Comparison of ENCODE assay signal across 8 cellular contexts in the genomic region with DNA sequence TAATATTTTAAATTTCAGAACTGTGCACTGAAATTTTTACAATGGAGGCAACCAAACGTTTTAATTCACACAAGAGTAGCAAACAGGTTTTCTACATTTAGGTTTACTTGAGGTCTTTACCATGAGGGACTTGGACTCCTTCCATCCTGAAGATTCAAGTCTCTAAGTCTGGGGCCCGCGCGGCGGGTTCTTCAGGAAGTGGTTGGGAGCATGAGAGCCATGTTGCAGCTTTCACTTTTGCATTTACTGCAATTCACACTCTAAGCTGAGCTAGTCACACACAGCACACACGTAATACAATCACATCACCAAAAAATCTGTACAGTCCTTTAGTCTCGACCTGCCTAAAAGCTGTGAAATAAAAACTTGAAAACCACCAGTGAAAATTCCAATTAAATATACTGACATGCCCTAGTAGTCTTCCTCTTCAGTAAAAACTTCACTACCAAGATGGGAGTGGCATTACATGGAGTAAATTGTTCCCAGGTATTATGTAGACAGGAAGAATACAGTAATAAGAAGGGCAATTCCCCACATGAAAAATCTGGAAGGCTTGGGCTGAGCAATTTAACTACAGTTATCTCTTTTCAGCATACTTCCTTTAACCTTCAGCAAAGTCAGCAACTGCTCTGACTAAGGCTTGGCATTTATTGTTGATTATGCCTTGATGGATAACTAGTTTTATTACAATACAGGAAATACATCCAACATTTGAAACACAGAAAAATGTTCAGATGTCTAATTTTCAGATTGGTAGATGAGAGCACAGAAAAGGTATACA.
A peak's percentile ranks its signal among the peaks of the same experiment; 100 is the strongest.
DNase-seq lines count a peak whose midpoint lies in the region; ATAC-seq and TF ChIP-seq lines count a peak whose summit lies in the region.

No MANE protein-coding gene starts in this region.

- WGBS in heart right ventricle, 2 donors = 32 to 55% methylated on average over 7 of the region's 7 CpGs

- no peaks in the 10 kb centered on the region for H3K36me3 Mint-ChIP-seq in glutamatergic neuron (ENCODE audit: unreplicated experiment)

- no peak overlapping the region for H3K4me3 Mint-ChIP-seq in glutamatergic neuron (ENCODE audit: unreplicated experiment)

- peaks cover 2% of the 10 kb centered on the region for H3K9me3 Mint-ChIP-seq in glutamatergic neuron (ENCODE audit: unreplicated experiment)

- H3K4me3 ChIP-seq in AG04449 (ENCODE audit: low read depth, low read length) (peak overlapping the region; percentile 65), heart right ventricle (peak overlapping the region in 6 of 10 donors; percentile 46 to 58 (median 52))

- DNase-seq in AG04449 (ENCODE audit: low read depth, low spot score) (no peak), GM20000 (ENCODE audit: low spot score) (peak; percentile 24), NCI-H226 (peak; percentile 44), heart right ventricle (peak; percentile 7 to 9), glutamatergic neuron (no peak)
- DNase-seq in activated naive CD4-positive, alpha-beta T cell treated with Interleukin-2 at 50 U/mL for 16 hours = peak; percentile 56
- peak; percentile 68 for DNase-seq in stimulated activated CD8-positive, alpha-beta memory T cell treated with anti-CD3 and anti-CD28 coated beads, Interleukin-4, amount 100 ng/mL, for 48 hours

- CTCF ChIA-PET in AG04449 (lab: Yijun Ruan, JAX) = no interaction called here

- TF ChIP-seq CTCF in AG04449 (IDR thresholded peaks at IDR 0.05; ENCODE audit: insufficient read depth, low read length, missing control alignments) (no peak), GM20000 (IDR thresholded peaks at IDR 0.05; ENCODE audit: extremely low read depth, missing control alignments) (no peak), heart right ventricle (IDR thresholded peaks at IDR 0.05) (no peak), glutamatergic neuron (IDR thresholded peaks at IDR 0.05; ENCODE audit: partially characterized antibody, unreplicated experiment) (no peak)

- no peaks in the 10 kb centered on the region for H3K36me3 ChIP-seq in heart right ventricle

- POLR2A ChIA-PET in AG04449 (lab: Yijun Ruan, JAX) = interaction anchor here (0.7 to 3.7 kb wide), 10 partner anchors 10 to 292 kb away, joined by 3 to 27 read pairs (median 4); no protein-coding TSS in a partner anchor

- peaks cover 0 to 67% (median 0%) of the 10 kb centered on the region in 7 donors for H3K27me3 ChIP-seq in heart right ventricle

- peak overlapping the region in 7 of 10 donors; percentile 58 to 82 (median 74) for H3K27ac ChIP-seq in heart right ventricle

- H3K4me1 Mint-ChIP-seq in glutamatergic neuron (ENCODE audit: low read depth, unreplicated experiment) = peaks cover 3% of the 10 kb centered on the region

- H3K9me3 ChIP-seq in heart right ventricle = no peaks in the 10 kb centered on the region

- peaks cover 2% of the 10 kb centered on the region for H3K27me3 Mint-ChIP-seq in glutamatergic neuron (ENCODE audit: unreplicated experiment)

- intact Hi-C loops in heart right ventricle (cut with DNase I) = loop anchor here in 1 of 10 donors (10.0 kb wide), 1 partner anchor 257 kb away; no protein-coding TSS in a partner anchor

- ATAC-seq in heart right ventricle (peak in 2 of 8 donors; percentile 34 to 49), GM21447 (IDR thresholded peaks at IDR 0.05; ENCODE audit: unreplicated experiment) (no peak)

- H3K4me1 ChIP-seq in heart right ventricle = peaks cover 0 to 27% (median 0%) of the 10 kb centered on the region in 9 donors

- no peak overlapping the region for H3K27ac Mint-ChIP-seq in glutamatergic neuron (ENCODE audit: unreplicated experiment)

Comparison
In these comparisons a context has a peak if more than half of its experiments do, and no peak if none do; other contexts are left out.
1. DNase-seq: peak in GM20000 (single experiment), NCI-H226 (single experiment), activated naive CD4-positive, alpha-beta T cell treated with Interleukin-2 at 50 U/mL for 16 hours (single experiment), heart right ventricle (2 of 2) and stimulated activated CD8-positive, alpha-beta memory T cell treated with anti-CD3 and anti-CD28 coated beads, Interleukin-4, amount 100 ng/mL, for 48 hours (single experiment); none in AG04449 (single experiment) and glutamatergic neuron (single experiment).